1 cellular context compared by ENCODE assay signal in genomic region chr7:29106128-29106988, GRCh38.
TF ChIP-seq lines count a peak whose summit lies in the region.

No MANE protein-coding gene starts in this region.

TF ChIP-seq in K562, 482 proteins besides CTCF, POLR2A, EP300 and RAD21 (continued from another document):
- TF ChIP-seq FOXO4 (CRISPR knock-in tag; IDR thresholded peaks at IDR 0.05): no peak
- 0 out of 2 replicates have a peak, but pooled peaks have one; percentile 8 for TF ChIP-seq DEAF1 (CRISPR knock-in tag; IDR thresholded peaks at IDR 0.05)
- no peak for TF ChIP-seq SIN3A (IDR thresholded peaks at IDR 0.05; ENCODE audit: borderline replicate concordance in 2 of 2, control insufficient read depth in 1 of 2, low read depth in 2 of 2, low read length in 2 of 2)
- TF ChIP-seq ILK (tag; IDR thresholded peaks at IDR 0.05; ENCODE audit: borderline replicate concordance, low read depth): no peak
- TF ChIP-seq RBM25 (IDR thresholded peaks at IDR 0.05; ENCODE audit: low read depth, low read length, severe bottlenecking): no peak
- no peak for TF ChIP-seq MITF (IDR thresholded peaks at IDR 0.05)
- TF ChIP-seq CBFA2T2 (conservative IDR thresholded peaks at IDR 0.05): no peak
- TF ChIP-seq, protein P1, sequence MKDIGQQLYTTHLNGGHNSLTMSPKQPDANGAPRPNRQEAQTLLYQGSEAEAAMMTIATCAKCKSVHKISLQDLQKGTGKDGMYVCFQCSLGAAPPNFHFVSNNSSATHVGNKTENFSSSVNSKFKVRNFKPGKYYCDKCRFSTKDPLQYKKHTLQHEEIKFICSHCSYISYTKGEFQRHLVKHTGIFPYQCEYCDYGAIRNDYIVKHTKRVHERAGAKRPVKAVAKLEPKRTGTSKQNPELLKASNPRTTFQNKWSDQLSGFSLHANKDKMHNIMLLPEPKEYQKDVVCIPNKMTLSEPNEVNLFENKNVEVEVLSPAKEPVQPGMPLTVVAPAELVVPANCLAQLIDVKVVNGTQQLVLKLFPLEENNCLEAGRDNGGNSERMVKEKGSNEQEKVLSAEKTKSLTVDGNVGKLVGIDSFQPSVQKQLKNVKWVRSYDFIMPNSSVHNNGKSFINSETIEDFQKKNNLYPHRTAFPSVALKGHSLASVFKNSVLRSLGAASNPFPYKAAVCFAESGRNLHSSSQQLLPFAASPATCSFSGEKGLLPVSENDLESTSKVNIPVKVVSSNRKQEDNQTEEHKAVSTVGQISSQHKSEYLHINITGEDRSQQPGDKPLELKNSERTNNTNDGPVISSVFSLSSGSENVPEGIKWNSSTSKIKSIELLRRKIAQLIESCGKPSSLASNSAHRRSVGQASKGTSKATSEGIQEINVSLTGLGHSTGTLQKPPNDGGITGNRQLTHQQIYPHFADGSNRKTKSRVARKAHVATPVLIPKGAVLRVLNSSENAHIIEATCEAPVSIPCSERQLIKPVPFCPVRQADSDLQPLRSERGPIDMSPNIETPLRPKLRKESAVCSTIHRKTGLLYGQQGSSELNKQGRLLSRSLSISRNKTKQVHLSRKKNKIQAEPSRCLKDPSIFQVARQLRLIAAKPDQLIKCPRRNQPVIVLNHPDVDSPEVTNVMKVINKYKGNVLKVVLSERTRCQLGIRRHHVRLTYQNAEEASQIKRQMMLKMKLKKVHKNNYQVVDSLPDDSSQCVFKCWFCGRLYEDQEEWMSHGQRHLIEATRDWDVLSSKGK (CRISPR knock-in tag; IDR thresholded peaks at IDR 0.05): no peak
- no peak for TF ChIP-seq SREBF2 (CRISPR knock-in tag; IDR thresholded peaks at IDR 0.05)
- no peak for TF ChIP-seq MCM2 (IDR thresholded peaks at IDR 0.05; ENCODE audit: low read depth)
- no peak for TF ChIP-seq HNRNPK (IDR thresholded peaks at IDR 0.05; ENCODE audit: low read depth, low read length, poor library complexity, severe bottlenecking)
- peak; percentile 59 for TF ChIP-seq SMC3 (conservative IDR thresholded peaks at IDR 0.05; ENCODE audit: insufficient read depth, low read depth, low read length)
